Comparison of ENCODE assay signal across 7 cellular contexts in genomic region chr2:162123806-162124758, GRCh38. TPM values are rescaled to one million over a fixed set of nuclear protein-coding genes. Genes with fewer than 3 reads are reported as not detected.
DNase-seq lines count a peak whose midpoint lies in the region; FAIRE-seq and TF ChIP-seq lines count a peak whose summit lies in the region.

No MANE protein-coding gene starts in this region.

- H3K27me3 Mint-ChIP-seq in HFFc6 (ENCODE audit: insufficient read depth) (peaks cover 2% of the 10 kb centered on the region; the same call in 1 of the 2 replicates), astrocyte (ENCODE audit: low read depth, unreplicated experiment) (no peaks in the 10 kb centered on the region)

- H3K9me3 ChIP-seq in astrocyte (ENCODE audit: insufficient read depth, low read depth, low read length) = no peaks in the 10 kb centered on the region
- H3K9me3 ChIP-seq in hepatocyte (ENCODE audit: low read depth) = no peaks in the 10 kb centered on the region

- WGBS in hepatocyte (ENCODE audit: low lambda C conversion rate, missing lambda C conversion rate) = 33% methylated on average over 9 of the region's 9 CpGs

- peak; percentile 95 for FAIRE-seq in G401.6 (lab: Jason Lieb, UNC)
- peak; percentile 83 for FAIRE-seq in astrocyte (lab: Jason Lieb, UNC)

- H3K79me2 ChIP-seq in astrocyte (ENCODE audit: insufficient read depth, low read length) (no peaks in the 10 kb centered on the region), hepatocyte (no peaks in the 10 kb centered on the region)

- H3K4me1 ChIP-seq in astrocyte (ENCODE audit: insufficient read depth, low read length) (no peaks in the 10 kb centered on the region), hepatocyte (ENCODE audit: insufficient read depth) (no peaks in the 10 kb centered on the region)

- H2AFZ ChIP-seq in astrocyte (ENCODE audit: low read depth, low read length) (no peak overlapping the region), hepatocyte (no peak overlapping the region)

- H3K9ac ChIP-seq in astrocyte (ENCODE audit: low read length) = no peak overlapping the region

- H3K27ac Mint-ChIP-seq in HFFc6 (no peak overlapping the region), astrocyte (ENCODE audit: unreplicated experiment) (no peak overlapping the region)

- H3K4me2 ChIP-seq in astrocyte (ENCODE audit: low read length) (no peak overlapping the region), hepatocyte (no peak overlapping the region)

- H3K27me3 ChIP-seq in astrocyte (ENCODE audit: insufficient read depth, low read length) (no peaks in the 10 kb centered on the region), hepatocyte (no peaks in the 10 kb centered on the region)

- no peaks in the 10 kb centered on the region for H3K9me3 Mint-ChIP-seq in HFFc6
- H3K9me3 Mint-ChIP-seq in astrocyte (ENCODE audit: unreplicated experiment) = no peaks in the 10 kb centered on the region

- no peak overlapping the region for H3K4me3 Mint-ChIP-seq in HFFc6
- H3K4me3 Mint-ChIP-seq in astrocyte (ENCODE audit: unreplicated experiment) = no peak overlapping the region

- H4K20me1 ChIP-seq in astrocyte (ENCODE audit: insufficient read depth, low read length) = no peaks in the 10 kb centered on the region
- no peaks in the 10 kb centered on the region for H4K20me1 ChIP-seq in hepatocyte (ENCODE audit: insufficient read depth, poor library complexity, severe bottlenecking)

- peak; percentile 57 for DNase-seq in HFFc6
- DNase-seq in NCI-H2171 treated with DMSO at 0.1 percent for 48 hours (lab: John Stamatoyannopoulos, UW) = peak; percentile 39
- no peak for DNase-seq in astrocyte (ENCODE audit: low read depth)
- DNase-seq in hepatocyte (ENCODE audit: low spot score) = peak; percentile 79
- peak; percentile 32 for DNase-seq in stromal cell of bone marrow (ENCODE audit: low read depth)
- DNase-seq in stimulated activated CD4-positive, alpha-beta T cell treated with anti-CD3 and anti-CD28 coated beads, Interleukin-2, amount 100 ng/mL, for 24 hours = no peak

- H3K4me1 Mint-ChIP-seq in HFFc6 (ENCODE audit: low read depth) (peaks cover 25% of the 10 kb centered on the region), astrocyte (ENCODE audit: low read depth, unreplicated experiment) (peaks cover 33% of the 10 kb centered on the region)

- H3K27ac ChIP-seq in astrocyte (ENCODE audit: low read depth, low read length) = no peak overlapping the region
- no peak overlapping the region for H3K27ac ChIP-seq in hepatocyte

- H3K9me2 ChIP-seq in hepatocyte (replicated peaks; ENCODE audit: insufficient read depth) = no peaks in the 10 kb centered on the region

- H3K36me3 Mint-ChIP-seq in HFFc6 (ENCODE audit: low read depth) = no peaks in the 10 kb centered on the region
- no peaks in the 10 kb centered on the region for H3K36me3 Mint-ChIP-seq in astrocyte (ENCODE audit: low read depth, unreplicated experiment)

- TF ChIP-seq CTCF in HFFc6 (IDR thresholded peaks at IDR 0.05) = peak; percentile 97
- peak; percentile 61 for TF ChIP-seq CTCF in astrocyte (IDR thresholded peaks at IDR 0.05; ENCODE audit: insufficient read depth, low read depth, low read length)
- TF ChIP-seq CTCF in hepatocyte (IDR thresholded peaks at IDR 0.05; ENCODE audit: poor library complexity) = peak; percentile 88

- H3K4me3 ChIP-seq in astrocyte (ENCODE audit: insufficient read depth, low read depth, low read length) (no peak overlapping the region), hepatocyte (no peak overlapping the region)

- no peaks in the 10 kb centered on the region for H3K36me3 ChIP-seq in astrocyte (ENCODE audit: insufficient read depth, low read length)
- no peaks in the 10 kb centered on the region for H3K36me3 ChIP-seq in hepatocyte (replicated peaks; ENCODE audit: insufficient read depth, low read depth)

RNA-seq across cellular contexts. Expression of gene GCG, which starts 28.0 kb away (rescaled TPM):
- total RNA-seq in HFFc6 (2021; fragmentation: NEBNext Ultra II Directional; extraction: Animal tissue kit (Norgen Biotek cat#: 25700)) = not detected
- total RNA-seq in astrocyte (not detected in 2 replicates), hepatocyte (19.8 and 21.1 TPM in 2 replicates)
- polyA plus RNA-seq in hepatocyte = 4.4 and 100 TPM in 2 replicates

RNA-seq across cellular contexts. Expression of gene DPP4, which starts 50.1 kb away (rescaled TPM):
- total RNA-seq in HFFc6 (2021; fragmentation: NEBNext Ultra II Directional; extraction: Animal tissue kit (Norgen Biotek cat#: 25700)) = 10 to 100 TPM; 30.7 to 44.1 (median 36.4) TPM
- total RNA-seq in astrocyte (5.3 and 6.7 TPM in 2 replicates), hepatocyte (218 and 256 TPM in 2 replicates)
- polyA plus RNA-seq in hepatocyte = 147 and 149 TPM in 2 replicates

Comparison
In these comparisons a context has a peak if more than half of its experiments do, and no peak if none do; other contexts are left out.
1. DNase-seq: peak in HFFc6 (single experiment), NCI-H2171 treated with DMSO at 0.1 percent for 48 hours (single experiment), hepatocyte (single experiment) and stromal cell of bone marrow (single experiment); none in astrocyte (single experiment) and stimulated activated CD4-positive, alpha-beta T cell treated with anti-CD3 and anti-CD28 coated beads, Interleukin-2, amount 100 ng/mL, for 24 hours (0 of 2).
2. RNA of gene GCG, which starts 28.0 kb away (total RNA-seq): 19.8 to 21.1 TPM in hepatocyte; not detected in astrocyte and not detected in HFFc6; every median in the first group is over 10 times any median in the second.
3. Peak in every context shown above with its lines, with median percentiles within 50 percentile points of each other: CTCF ChIP-seq.